ENCODE assay signal across 11 cellular contexts in genomic region chr3:159872374-159873109, GRCh38. TPM values are rescaled to one million over a fixed set of nuclear protein-coding genes. Genes with fewer than 3 reads are reported as not detected.
DNase-seq lines count a peak whose midpoint lies in the region; ATAC-seq and TF ChIP-seq lines count a peak whose summit lies in the region.
"Had no signal": no experiment of that assay in that cellular context is flagged by ENCODE, and none has a peak within 500 bp of the region (broad histone marks: within the 10 kb centered on the region; RNA-seq: fewer than 3 reads in every experiment).

No MANE protein-coding gene starts in this region.

- H3K4me2 ChIP-seq in Loucy (ENCODE audit: low read depth, low read length, poor library complexity, severe bottlenecking): no peak overlapping the region
- no peak overlapping the region for H3K4me2 ChIP-seq in neural progenitor cell

- H3K79me2 ChIP-seq in Loucy (ENCODE audit: insufficient read depth, low read length) (no peaks in the 10 kb centered on the region), neural progenitor cell (ENCODE audit: low read depth) (peaks cover 8% of the 10 kb centered on the region)

- peak; percentile 93 for DNase-seq in EH (ENCODE audit: low read depth)
- DNase-seq in cardiac fibroblast (ENCODE audit: low read depth in 2 of 2): peak; percentile 66 to 95
- DNase-seq in neural progenitor cell (ENCODE audit: low spot score): no peak
- no peak for DNase-seq in stimulated activated CD8-positive, alpha-beta memory T cell treated with anti-CD3 and anti-CD28 coated beads, Interleukin-4, amount 100 ng/mL, for 48 hours
- DNase-seq in activated CD4-positive, alpha-beta T cell treated with anti-CD3 and anti-CD28 coated beads, Interleukin-2, amount 50 U/mL, for 48 hours: no peak
- DNase-seq in T-helper 2 cell treated with Interferon-gamma antibody and Interleukin-4, amounts not matched to agents 5 μg/mL and 100 μg/mL, for 36 hours (ENCODE audit: low spot score): no peak
- DNase-seq: activated naive CD4-positive, alpha-beta T cell; NCI-H2081 had no signal

- H3K4me3 ChIP-seq in Loucy (ENCODE audit: low read length, poor library complexity, severe bottlenecking) (no peak overlapping the region), cardiac fibroblast (replicated peaks in 1 of 2; ENCODE audit: low read depth in 2 of 2, low read length in 2 of 2) (no peak overlapping the region), neural progenitor cell (no peak overlapping the region)

- H4K20me1 ChIP-seq in Loucy (ENCODE audit: insufficient read depth, low read length, poor library complexity, severe bottlenecking): no peaks in the 10 kb centered on the region
- H4K20me1 ChIP-seq in neural progenitor cell (ENCODE audit: low read depth): peaks cover 10% of the 10 kb centered on the region

- no peak overlapping the region for H3K27ac ChIP-seq in neural progenitor cell
- H3K27ac ChIP-seq: neutrophil had no signal

- peak overlapping the region; percentile 11 for H3K27ac Mint-ChIP-seq in neural progenitor cell
- no peak overlapping the region for H3K27ac Mint-ChIP-seq in T-helper 2 cell treated with Interferon-gamma antibody and Interleukin-4, amounts not matched to agents 5 μg/mL and 100 μg/mL, for 36 hours

- no peaks in the 10 kb centered on the region for H3K4me1 ChIP-seq in Loucy (ENCODE audit: insufficient read depth, low read length, poor library complexity, severe bottlenecking)
- H3K4me1 ChIP-seq in neural progenitor cell: peaks cover 16% of the 10 kb centered on the region

- no peaks in the 10 kb centered on the region for H3F3A ChIP-seq in Loucy (ENCODE audit: low read depth)
- H3F3A ChIP-seq in neural progenitor cell (ENCODE audit: low read depth): no peaks in the 10 kb centered on the region

- peaks cover 15% of the 10 kb centered on the region for H3K4me1 Mint-ChIP-seq in neural progenitor cell
- H3K4me1 Mint-ChIP-seq in T-helper 2 cell treated with Interferon-gamma antibody and Interleukin-4, amounts not matched to agents 5 μg/mL and 100 μg/mL, for 36 hours (ENCODE audit: low read depth): no peaks in the 10 kb centered on the region

- peaks cover 7% of the 10 kb centered on the region for H3K9me3 Mint-ChIP-seq in neural progenitor cell
- H3K9me3 Mint-ChIP-seq in T-helper 2 cell treated with Interferon-gamma antibody and Interleukin-4, amounts not matched to agents 5 μg/mL and 100 μg/mL, for 36 hours: no peaks in the 10 kb centered on the region

- no peaks in the 10 kb centered on the region for H3K9me3 ChIP-seq in Loucy (ENCODE audit: insufficient read depth, low read depth, low read length)
- no peaks in the 10 kb centered on the region for H3K9me3 ChIP-seq in neural progenitor cell (ENCODE audit: low read depth)
- H3K9me3 ChIP-seq: neutrophil had no signal

- TF ChIP-seq CTCF in Loucy (conservative IDR thresholded peaks at IDR 0.05; ENCODE audit: low read length) (peak; percentile 18; the same call in 1 of the 2 replicates), cardiac fibroblast (IDR thresholded peaks at IDR 0.05; ENCODE audit: low read depth, low read length) (peak; percentile 48), neural progenitor cell (IDR thresholded peaks at IDR 0.05) (no peak)

- H2AFZ ChIP-seq in Loucy (ENCODE audit: low read length) (no peak overlapping the region), neural progenitor cell (replicated peaks) (no peak overlapping the region)

- no peaks in the 10 kb centered on the region for H3K36me3 ChIP-seq in Loucy (ENCODE audit: insufficient read depth, low read length)
- H3K36me3 ChIP-seq in neural progenitor cell: no peaks in the 10 kb centered on the region
- H3K36me3 ChIP-seq: neutrophil had no signal

- H3K36me3 Mint-ChIP-seq in neural progenitor cell: peaks cover 24% of the 10 kb centered on the region
- no peaks in the 10 kb centered on the region for H3K36me3 Mint-ChIP-seq in T-helper 2 cell treated with Interferon-gamma antibody and Interleukin-4, amounts not matched to agents 5 μg/mL and 100 μg/mL, for 36 hours (ENCODE audit: low read depth)

- H3K27me3 ChIP-seq in Loucy (ENCODE audit: insufficient read depth, low read length, poor library complexity, severe bottlenecking) (no peaks in the 10 kb centered on the region), neural progenitor cell (no peaks in the 10 kb centered on the region)
- H3K27me3 ChIP-seq: neutrophil had no signal

- ATAC-seq in GM19397 (IDR thresholded peaks at IDR 0.05; ENCODE audit: unreplicated experiment): no peak

- H3K9me2 ChIP-seq in Loucy (replicated peaks; ENCODE audit: low read depth, low read length): no peaks in the 10 kb centered on the region

- no peak overlapping the region for H3K9ac ChIP-seq in Loucy (ENCODE audit: low read depth, low read length, poor library complexity, severe bottlenecking)
- H3K9ac ChIP-seq in neural progenitor cell: no peak overlapping the region

- no peak overlapping the region for H3K4me3 Mint-ChIP-seq in neural progenitor cell
- H3K4me3 Mint-ChIP-seq in T-helper 2 cell treated with Interferon-gamma antibody and Interleukin-4, amounts not matched to agents 5 μg/mL and 100 μg/mL, for 36 hours: no peak overlapping the region

- H3K27me3 Mint-ChIP-seq in neural progenitor cell (ENCODE audit: insufficient read depth, low read depth): peaks cover 2% of the 10 kb centered on the region
- H3K27me3 Mint-ChIP-seq in T-helper 2 cell treated with Interferon-gamma antibody and Interleukin-4, amounts not matched to agents 5 μg/mL and 100 μg/mL, for 36 hours (ENCODE audit: low read depth): peaks cover 19% of the 10 kb centered on the region

RNA-seq across cellular contexts. Expression of gene SCHIP1, which starts 32.9 kb away (rescaled TPM):
- 31.2 and 41.5 TPM in 2 replicates for total RNA-seq in neural progenitor cell (ENCODE audit: low replicate concordance)

Comparison
In these comparisons a context has a peak if more than half of its experiments do, and no peak if none do; other contexts are left out.
1. DNase-seq: peak in EH (single experiment) and cardiac fibroblast (2 of 2); none in neural progenitor cell (single experiment), stimulated activated CD8-positive, alpha-beta memory T cell treated with anti-CD3 and anti-CD28 coated beads, Interleukin-4, amount 100 ng/mL, for 48 hours (single experiment), activated CD4-positive, alpha-beta T cell treated with anti-CD3 and anti-CD28 coated beads, Interleukin-2, amount 50 U/mL, for 48 hours (0 of 2) and T-helper 2 cell treated with Interferon-gamma antibody and Interleukin-4, amounts not matched to agents 5 μg/mL and 100 μg/mL, for 36 hours (single experiment).